ENCODE assay signal across 12 cellular contexts in the genomic region with DNA sequence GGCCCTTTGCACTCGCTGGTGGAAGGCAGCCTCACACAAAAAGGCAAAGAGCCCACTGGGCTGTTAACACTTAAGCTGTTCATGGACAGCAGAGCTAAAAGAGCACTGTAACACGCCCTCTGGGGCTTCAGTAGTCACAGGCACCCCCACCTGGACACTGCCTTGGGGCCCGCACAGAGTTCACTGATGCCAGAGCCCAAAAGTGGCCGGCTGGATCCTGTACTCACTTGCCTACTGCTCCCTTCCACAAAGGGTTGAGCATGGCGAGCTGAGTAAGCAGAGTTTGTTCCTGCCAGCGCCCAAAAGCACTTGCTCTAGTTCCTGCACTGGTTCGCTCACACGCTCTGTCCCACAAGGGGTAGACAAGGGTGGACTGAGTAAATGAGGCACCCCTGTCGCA.
"Had no signal": no experiment of that assay in that cellular context is flagged by ENCODE, and none has a peak within 500 bp of the region (broad histone marks: within the 10 kb centered on the region; RNA-seq: fewer than 3 reads in every experiment).

No MANE protein-coding gene starts in this region.

- ATAC-seq: mucosa of descending colon, natural killer cell, SK-N-SH treated with all-trans-retinoic acid at 6 μM for 48 hours had no signal

- DNase-seq: activated CD4-positive, alpha-beta T cell treated with anti-CD3 and anti-CD28 coated beads, Interleukin-2, amount 10 ng/mL, durations not matched to agents 7 days and 5 days; activated CD4-positive, CD25-positive, alpha-beta regulatory T cell; activated CD8-positive, alpha-beta memory T cell treated with anti-CD3 and anti-CD28 coated beads for 24 hours; activated naive CD4-positive, alpha-beta T cell treated with anti-CD3 and anti-CD28 coated beads for 36 hours; cerebellar nuclear complex; natural killer cell had no signal

- H3K27me3 ChIP-seq: esophagus muscularis mucosa, thyroid gland had no signal

- H3K4me3 ChIP-seq: esophagus muscularis mucosa, lung, mucosa of descending colon, thyroid gland had no signal

- H3K9me3 ChIP-seq: esophagus muscularis mucosa, mucosa of descending colon, thyroid gland had no signal

- H3K36me3 Mint-ChIP-seq: natural killer cell had no signal

- H3K27ac Mint-ChIP-seq: activated CD4-positive, alpha-beta T cell treated with anti-CD3 and anti-CD28 coated beads, Interleukin-2, amount 10 ng/mL, durations not matched to agents 7 days and 5 days; activated naive CD4-positive, alpha-beta T cell treated with anti-CD3 and anti-CD28 coated beads for 36 hours; natural killer cell; T-helper 1 cell treated with Interleukin-12 subunit alpha and Interleukin-12 subunit beta and Interleukin-4 antibody, amounts not matched to agents 30 μg/mL and 1 μg/mL, for 36 hours had no signal

- H3K27me3 Mint-ChIP-seq: activated CD4-positive, alpha-beta T cell treated with anti-CD3 and anti-CD28 coated beads, Interleukin-2, amount 10 ng/mL, durations not matched to agents 7 days and 5 days had no signal

- H3K27ac ChIP-seq: esophagus muscularis mucosa, thyroid gland had no signal

- H3K4me1 Mint-ChIP-seq: activated CD4-positive, alpha-beta T cell treated with anti-CD3 and anti-CD28 coated beads, Interleukin-2, amount 10 ng/mL, durations not matched to agents 7 days and 5 days had no signal

- H3K36me3 ChIP-seq: esophagus muscularis mucosa, thyroid gland had no signal

- H3K9me3 Mint-ChIP-seq: activated CD4-positive, alpha-beta T cell treated with anti-CD3 and anti-CD28 coated beads, Interleukin-2, amount 10 ng/mL, durations not matched to agents 7 days and 5 days; activated naive CD4-positive, alpha-beta T cell treated with anti-CD3 and anti-CD28 coated beads for 36 hours; natural killer cell; T-helper 1 cell treated with Interleukin-12 subunit alpha and Interleukin-12 subunit beta and Interleukin-4 antibody, amounts not matched to agents 30 μg/mL and 1 μg/mL, for 36 hours had no signal

- H3K4me3 Mint-ChIP-seq: activated CD4-positive, alpha-beta T cell treated with anti-CD3 and anti-CD28 coated beads, Interleukin-2, amount 10 ng/mL, durations not matched to agents 7 days and 5 days; activated naive CD4-positive, alpha-beta T cell treated with anti-CD3 and anti-CD28 coated beads for 36 hours; natural killer cell; T-helper 1 cell treated with Interleukin-12 subunit alpha and Interleukin-12 subunit beta and Interleukin-4 antibody, amounts not matched to agents 30 μg/mL and 1 μg/mL, for 36 hours had no signal
